11 cellular contexts compared by ENCODE assay signal in the genomic region with DNA sequence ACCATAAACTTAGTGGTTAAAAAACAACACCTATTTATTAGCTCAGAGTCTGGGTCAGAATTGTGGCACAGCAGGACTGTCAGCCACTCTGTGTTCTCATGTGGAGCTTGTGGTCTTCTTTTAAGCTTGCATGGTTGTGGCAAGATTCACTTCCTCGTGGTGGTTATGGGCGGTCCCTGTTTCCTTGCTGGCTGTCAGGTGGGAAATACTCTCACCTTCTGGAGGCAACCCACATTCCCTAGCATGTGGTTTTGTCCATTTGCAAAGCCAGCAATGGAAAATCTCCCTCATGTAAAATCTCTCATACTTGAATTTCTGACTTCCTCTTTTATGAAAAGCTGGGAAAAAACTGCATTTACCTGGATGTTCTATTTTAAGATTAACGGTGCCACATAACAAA.
A peak's percentile ranks its signal among the peaks of the same experiment; 100 is the strongest.
DNase-seq lines count a peak whose midpoint lies in the region; ATAC-seq lines count a peak whose summit lies in the region.
"Had no signal": no experiment of that assay in that cellular context is flagged by ENCODE, and none has a peak within 500 bp of the region (broad histone marks: within the 10 kb centered on the region; RNA-seq: fewer than 3 reads in every experiment).

No MANE protein-coding gene starts in this region.

- peak; percentile 28 for DNase-seq in A172 (ENCODE audit: low spot score)
- peak; percentile 65 for DNase-seq in MV-4-11 (lab: John Stamatoyannopoulos, UW)
- DNase-seq in stimulated activated CD4-positive, alpha-beta T cell treated with anti-CD3 and anti-CD28 coated beads, Interleukin-2, amount 100 ng/mL, for 24 hours: no peak
- no peak for DNase-seq in NCI-H2196 treated with DMSO at 0.1 percent for 48 hours (lab: John Stamatoyannopoulos, UW; ENCODE audit: unreplicated experiment)
- no peak for DNase-seq in cerebellar nuclear complex (lab: John Stamatoyannopoulos, UW)
- no peak for DNase-seq in GM19238 (ENCODE audit: insufficient read length, low spot score)
- DNase-seq: activated effector memory CD4-positive, alpha-beta T cell treated with Interleukin-2 at 50 U/mL for 16 hours; effector CD8-positive, alpha-beta T cell; NCI-H69 had no signal

- peak; percentile 97 for ATAC-seq in GM19397 (IDR thresholded peaks at IDR 0.05; ENCODE audit: unreplicated experiment)
- ATAC-seq in HG02943 (IDR thresholded peaks at IDR 0.05; ENCODE audit: low read depth, unreplicated experiment): peak; percentile 95

Comparison
In these comparisons a context has a peak if more than half of its experiments do, and no peak if none do; other contexts are left out.
1. DNase-seq: peak in A172 (single experiment) and MV-4-11 (single experiment); none in stimulated activated CD4-positive, alpha-beta T cell treated with anti-CD3 and anti-CD28 coated beads, Interleukin-2, amount 100 ng/mL, for 24 hours (0 of 2), NCI-H2196 treated with DMSO at 0.1 percent for 48 hours (single experiment), cerebellar nuclear complex (0 of 2) and GM19238 (single experiment).